ENCODE assay signal across 8 cellular contexts in genomic region chr2:138523013-138523672, GRCh38.
DNase-seq lines count a peak whose midpoint lies in the region; ATAC-seq lines count a peak whose summit lies in the region.
"Not testable (repeated sequence)": the region's sequence is repeated elsewhere in the genome, so short reads cannot be mapped to it uniquely, and the experiment has no call there.

No MANE protein-coding gene starts in this region.

- H3K4me1 Mint-ChIP-seq in activated T-cell treated with anti-CD3 and anti-CD28 coated beads, Interleukin-2, amount 50 U/mL, for 24 hours (ENCODE audit: low read depth) = peaks cover 39% of the 10 kb centered on the region
- peaks cover 58% of the 10 kb centered on the region for H3K4me1 Mint-ChIP-seq in stimulated activated naive CD8-positive, alpha-beta T cell treated with anti-CD3 and anti-CD28 coated beads, Interleukin-15, Interleukin-2, amounts not matched to agents 100 ng/mL and 50 ng/mL, for 24 hours (ENCODE audit: low read depth)

- ATAC-seq in GM18511 (IDR thresholded peaks at IDR 0.05; ENCODE audit: unreplicated experiment) (peak; percentile 71), GM19351 (IDR thresholded peaks at IDR 0.05; ENCODE audit: unreplicated experiment) (peak; percentile 52), GM21528 (IDR thresholded peaks at IDR 0.05; ENCODE audit: low FRiP score, unreplicated experiment) (peak; percentile 64), HG02852 (IDR thresholded peaks at IDR 0.05; ENCODE audit: unreplicated experiment) (peak; percentile 66), HG03135 (IDR thresholded peaks at IDR 0.05; ENCODE audit: unreplicated experiment) (peak; percentile 52), HG03565 (IDR thresholded peaks at IDR 0.05; ENCODE audit: unreplicated experiment) (peak; percentile 39)

- H3K36me3 Mint-ChIP-seq in activated T-cell treated with anti-CD3 and anti-CD28 coated beads, Interleukin-2, amount 50 U/mL, for 24 hours (ENCODE audit: low read depth) = peaks cover 43% of the 10 kb centered on the region
- peaks cover 48% of the 10 kb centered on the region for H3K36me3 Mint-ChIP-seq in stimulated activated naive CD8-positive, alpha-beta T cell treated with anti-CD3 and anti-CD28 coated beads, Interleukin-15, Interleukin-2, amounts not matched to agents 100 ng/mL and 50 ng/mL, for 24 hours (ENCODE audit: low read depth)

- not testable (repeated sequence) for DNase-seq in activated T-cell treated with anti-CD3 and anti-CD28 coated beads, Interleukin-2, amount 50 U/mL, for 24 hours

- peak overlapping the region; percentile 34 for H3K27ac Mint-ChIP-seq in activated T-cell treated with anti-CD3 and anti-CD28 coated beads, Interleukin-2, amount 50 U/mL, for 24 hours
- peak overlapping the region; percentile 21 for H3K27ac Mint-ChIP-seq in stimulated activated naive CD8-positive, alpha-beta T cell treated with anti-CD3 and anti-CD28 coated beads, Interleukin-15, Interleukin-2, amounts not matched to agents 100 ng/mL and 50 ng/mL, for 24 hours

- H3K27me3 Mint-ChIP-seq in activated T-cell treated with anti-CD3 and anti-CD28 coated beads, Interleukin-2, amount 50 U/mL, for 24 hours; stimulated activated naive CD8-positive, alpha-beta T cell treated with anti-CD3 and anti-CD28 coated beads, Interleukin-15, Interleukin-2, amounts not matched to agents 100 ng/mL and 50 ng/mL, for 24 hours: not testable (repeated sequence)

- not testable (repeated sequence) for H3K4me3 Mint-ChIP-seq in activated T-cell treated with anti-CD3 and anti-CD28 coated beads, Interleukin-2, amount 50 U/mL, for 24 hours
- peak overlapping the region; percentile 19 for H3K4me3 Mint-ChIP-seq in stimulated activated naive CD8-positive, alpha-beta T cell treated with anti-CD3 and anti-CD28 coated beads, Interleukin-15, Interleukin-2, amounts not matched to agents 100 ng/mL and 50 ng/mL, for 24 hours

- peaks cover 18% of the 10 kb centered on the region for H3K9me3 Mint-ChIP-seq in activated T-cell treated with anti-CD3 and anti-CD28 coated beads, Interleukin-2, amount 50 U/mL, for 24 hours
- H3K9me3 Mint-ChIP-seq in stimulated activated naive CD8-positive, alpha-beta T cell treated with anti-CD3 and anti-CD28 coated beads, Interleukin-15, Interleukin-2, amounts not matched to agents 100 ng/mL and 50 ng/mL, for 24 hours = peaks cover 16% of the 10 kb centered on the region
